1 cellular context compared by ENCODE assay signal in the genomic region with DNA sequence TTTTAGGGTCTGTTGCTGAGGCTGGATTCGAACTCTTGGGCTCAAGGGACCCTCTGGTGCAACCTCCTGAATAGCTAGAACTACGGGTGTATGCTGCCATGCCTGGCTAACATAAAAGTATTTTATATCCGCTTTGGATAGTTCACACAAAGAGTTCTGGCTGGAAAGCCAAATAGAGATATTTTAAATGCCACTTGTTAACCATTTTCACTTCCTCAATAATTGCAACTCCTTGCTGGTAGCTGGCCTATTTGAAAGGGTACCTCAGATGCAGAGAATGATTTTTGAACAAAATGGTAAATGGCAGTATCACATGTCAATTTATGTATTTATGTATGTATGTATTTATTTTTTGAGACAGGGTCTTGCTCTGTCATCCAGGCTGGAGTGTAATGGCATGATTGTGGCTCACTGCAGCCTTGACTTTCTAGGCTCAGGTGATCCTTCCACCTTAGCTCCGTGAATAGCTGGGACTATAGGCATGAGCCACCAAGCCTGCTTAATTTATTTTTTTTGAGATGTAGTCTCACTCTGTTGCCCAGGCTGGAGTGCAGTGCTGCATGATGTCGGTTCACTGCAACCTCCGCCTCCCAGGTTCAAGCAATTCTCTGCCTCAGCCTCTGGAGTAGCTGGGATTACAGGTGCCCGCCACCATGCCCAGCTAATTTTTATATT.
A peak's percentile ranks its signal among the peaks of the same experiment; 100 is the strongest.
TF ChIP-seq lines count a peak whose summit lies in the region.

No MANE protein-coding gene starts in this region.

TF ChIP-seq in GM12878, 131 proteins besides CTCF, POLR2A, EP300 and RAD21:
- TF ChIP-seq SPI1 (IDR thresholded peaks at IDR 0.05; ENCODE audit: borderline replicate concordance, insufficient read depth, low read depth, low read length) (peak; percentile 91), MTA2 (IDR thresholded peaks at IDR 0.05; ENCODE audit: low read depth) (0 out of 2 replicates have a peak, but pooled peaks have one; percentile 30), BHLHE40 (IDR thresholded peaks at IDR 0.05; ENCODE audit: borderline replicate concordance in 1 of 2, low read depth in 2 of 2, low read length in 1 of 2) (no peak), SMAD5 (IDR thresholded peaks at IDR 0.05; ENCODE audit: low read depth) (no peak)
